15 cellular contexts compared by ENCODE assay signal in the genomic region with DNA sequence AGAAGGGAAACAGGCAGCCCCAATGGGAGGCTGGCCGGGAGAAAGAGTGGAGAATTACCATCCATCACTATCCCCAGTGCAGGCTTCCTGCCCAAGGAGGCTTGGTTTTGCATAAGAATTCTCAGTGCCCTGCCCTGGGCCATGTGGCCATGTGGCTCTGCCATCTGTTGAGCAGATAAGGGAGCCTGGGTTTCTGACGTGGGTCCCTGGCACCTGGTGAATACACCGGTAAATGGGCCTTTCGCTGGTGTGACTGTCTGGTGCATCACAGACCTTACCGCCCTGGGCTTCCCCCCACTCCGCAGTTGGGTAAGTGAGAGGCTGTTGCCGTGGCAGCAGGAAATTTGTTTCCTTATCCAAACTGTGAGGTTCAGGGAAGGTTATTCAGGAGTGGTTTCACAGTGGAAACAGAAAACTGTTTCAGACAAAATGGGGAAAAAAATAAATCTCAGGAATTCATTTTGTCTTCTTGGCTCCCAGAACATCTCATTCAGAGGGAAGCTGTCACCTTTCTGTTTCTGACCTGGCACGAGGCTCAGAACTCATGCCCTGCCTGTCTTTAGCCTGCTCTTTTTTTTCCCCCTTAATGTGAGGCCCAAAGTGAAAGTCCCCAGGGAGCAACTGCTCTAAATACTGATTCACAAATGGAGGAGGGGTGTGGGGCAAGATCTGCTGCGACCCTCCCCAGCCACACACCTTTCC. TPM values are rescaled to one million over a fixed set of nuclear protein-coding genes. Genes with fewer than 3 reads are reported as not detected.
DNase-seq lines count a peak whose midpoint lies in the region; ATAC-seq and TF ChIP-seq lines count a peak whose summit lies in the region.
"Had no signal": no experiment of that assay in that cellular context is flagged by ENCODE, and none has a peak within 500 bp of the region (broad histone marks: within the 10 kb centered on the region; RNA-seq: fewer than 3 reads in every experiment).

No MANE protein-coding gene starts in this region.

- no peak overlapping the region for H3K9ac ChIP-seq in endodermal cell (ENCODE audit: extremely low read depth, low read length, poor library complexity, severe bottlenecking)
- H3K9ac ChIP-seq in smooth muscle cell (ENCODE audit: low read depth) = no peak overlapping the region
- H3K9ac ChIP-seq: KMS-11 had no signal

- H3K4me3 Mint-ChIP-seq in endodermal cell (no peak overlapping the region), naive B cell (no peak overlapping the region)
- no peak overlapping the region for H3K4me3 Mint-ChIP-seq in naive thymus-derived CD4-positive, alpha-beta T cell
- H3K4me3 Mint-ChIP-seq in stimulated activated effector memory CD8-positive, alpha-beta T cell treated with anti-CD3 and anti-CD28 coated beads, Interleukin-12 subunit alpha, Interleukin-12 subunit beta, amount 100 ng/mL, for 72 hours = no peak overlapping the region
- H3K4me3 Mint-ChIP-seq: CD4-positive, alpha-beta memory T cell; naive thymus-derived CD8-positive, alpha-beta T cell had no signal

- no peaks in the 10 kb centered on the region for H3K79me2 ChIP-seq in smooth muscle cell (ENCODE audit: low read depth)

- ATAC-seq in naive B cell (ENCODE audit: low read depth in 2 of 2) = peak; percentile 54 to 82
- ATAC-seq in naive thymus-derived CD4-positive, alpha-beta T cell = no peak
- no peak for ATAC-seq in stimulated activated effector memory CD8-positive, alpha-beta T cell treated with anti-CD3 and anti-CD28 coated beads, Interleukin-12 subunit alpha, Interleukin-12 subunit beta, amount 100 ng/mL, for 72 hours
- ATAC-seq: naive thymus-derived CD8-positive, alpha-beta T cell had no signal

- H4K20me1 ChIP-seq in smooth muscle cell (ENCODE audit: low read depth) = no peaks in the 10 kb centered on the region

- H3K36me3 ChIP-seq in endodermal cell (ENCODE audit: control insufficient read depth, insufficient read depth, low read length) (no peaks in the 10 kb centered on the region), smooth muscle cell (ENCODE audit: low read depth) (no peaks in the 10 kb centered on the region)
- H3K36me3 ChIP-seq in naive thymus-derived CD4-positive, alpha-beta T cell (ENCODE audit: control insufficient read depth in 2 of 3, insufficient read depth in 3 of 3, low read length in 3 of 3) = no peaks in the 10 kb centered on the region

- H3F3A ChIP-seq in smooth muscle cell (ENCODE audit: low read depth) = peaks cover 2% of the 10 kb centered on the region

- H3K27ac Mint-ChIP-seq in endodermal cell (peak overlapping the region; percentile 19), naive B cell (no peak overlapping the region)
- no peak overlapping the region for H3K27ac Mint-ChIP-seq in naive thymus-derived CD4-positive, alpha-beta T cell
- H3K27ac Mint-ChIP-seq in stimulated activated effector memory CD8-positive, alpha-beta T cell treated with anti-CD3 and anti-CD28 coated beads, Interleukin-12 subunit alpha, Interleukin-12 subunit beta, amount 100 ng/mL, for 72 hours = no peak overlapping the region
- H3K27ac Mint-ChIP-seq: CD4-positive, alpha-beta memory T cell; naive thymus-derived CD8-positive, alpha-beta T cell had no signal

- peaks cover 38% of the 10 kb centered on the region for H3K4me1 Mint-ChIP-seq in endodermal cell
- peaks cover 0 to 10% (median 6%) of the 10 kb centered on the region in 3 donors for H3K4me1 Mint-ChIP-seq in naive B cell
- peaks cover 0 to 10% (median 8%) of the 10 kb centered on the region in 7 donors for H3K4me1 Mint-ChIP-seq in naive thymus-derived CD4-positive, alpha-beta T cell
- peaks cover 6% of the 10 kb centered on the region for H3K4me1 Mint-ChIP-seq in stimulated activated effector memory CD8-positive, alpha-beta T cell treated with anti-CD3 and anti-CD28 coated beads, Interleukin-12 subunit alpha, Interleukin-12 subunit beta, amount 100 ng/mL, for 72 hours

- intact Hi-C loops in naive thymus-derived CD4-positive, alpha-beta T cell (cut with micrococcal nuclease) = no loop called here

- POLR2A ChIA-PET in naive thymus-derived CD4-positive, alpha-beta T cell (lab: Charles Lee) = no interaction called here

- WGBS in endodermal cell (ENCODE audit: insufficient coverage in 1 of 2, insufficient read length in 1 of 2), 2 experiments = 53 to 73% methylated on average over 3 to 9 of the region's 9 CpGs
- 60% methylated on average over 9 of the region's 9 CpGs for WGBS in smooth muscle cell (ENCODE audit: low lambda C conversion rate)

- H3K4me3 ChIP-seq in endodermal cell (ENCODE audit: low read length) (no peak overlapping the region), smooth muscle cell (no peak overlapping the region)
- H3K4me3 ChIP-seq in naive thymus-derived CD4-positive, alpha-beta T cell (ENCODE audit: low read length) = no peak overlapping the region

- H3K4me1 ChIP-seq in endodermal cell (ENCODE audit: control insufficient read depth, insufficient read depth, low read length) (peaks cover 30% of the 10 kb centered on the region), smooth muscle cell (ENCODE audit: low read depth) (peaks cover 24% of the 10 kb centered on the region)
- H3K4me1 ChIP-seq in naive thymus-derived CD4-positive, alpha-beta T cell (ENCODE audit: control insufficient read depth in 2 of 2, insufficient read depth in 2 of 2, low read length in 2 of 2) = no peaks in the 10 kb centered on the region

- no peak overlapping the region for H2AFZ ChIP-seq in smooth muscle cell (ENCODE audit: low read depth)

- H3K4me2 ChIP-seq in smooth muscle cell = no peak overlapping the region
- H3K4me2 ChIP-seq: KMS-11 had no signal

- H3K36me3 Mint-ChIP-seq in endodermal cell (ENCODE audit: low read depth) (no peaks in the 10 kb centered on the region), naive B cell (no peaks in the 10 kb centered on the region)
- no peaks in the 10 kb centered on the region for H3K36me3 Mint-ChIP-seq in naive thymus-derived CD4-positive, alpha-beta T cell
- no peaks in the 10 kb centered on the region for H3K36me3 Mint-ChIP-seq in stimulated activated effector memory CD8-positive, alpha-beta T cell treated with anti-CD3 and anti-CD28 coated beads, Interleukin-12 subunit alpha, Interleukin-12 subunit beta, amount 100 ng/mL, for 72 hours
- H3K36me3 Mint-ChIP-seq: CD4-positive, alpha-beta memory T cell; naive thymus-derived CD8-positive, alpha-beta T cell had no signal

- CTCF ChIA-PET in naive thymus-derived CD4-positive, alpha-beta T cell (lab: Charles Lee) = no interaction called here

- TF ChIP-seq CTCF in endodermal cell (conservative IDR thresholded peaks at IDR 0.05) (no peak), smooth muscle cell (IDR thresholded peaks at IDR 0.05; ENCODE audit: borderline replicate concordance, insufficient read depth, poor library complexity, severe bottlenecking) (no peak)

- DNase-seq in ELF-1 (ENCODE audit: low read depth, low spot score) (peak; percentile 59), NCI-H226 (peak; percentile 20), endodermal cell (peak; percentile 67), naive B cell (no peak), smooth muscle cell (lab: John Stamatoyannopoulos, UW; ENCODE audit: unreplicated experiment) (no peak)
- DNase-seq in activated CD4-positive, alpha-beta T cell treated with anti-CD3 and anti-CD28 coated beads, Interleukin-2, amount 50 U/mL, for 48 hours = no peak
- no peak for DNase-seq in naive thymus-derived CD4-positive, alpha-beta T cell
- DNase-seq in stimulated activated effector memory CD8-positive, alpha-beta T cell treated with anti-CD3 and anti-CD28 coated beads, Interleukin-12 subunit alpha, Interleukin-12 subunit beta, amount 100 ng/mL, for 72 hours (ENCODE audit: low spot score in 2 of 2) = no peak
- DNase-seq: activated CD4-positive, CD25-positive, alpha-beta regulatory T cell; activated T-cell treated with anti-CD3 and anti-CD28 coated beads, Interleukin-2, amount 50 U/mL, for 48 hours; CD4-positive, alpha-beta memory T cell; naive thymus-derived CD8-positive, alpha-beta T cell; NCI-H2227 treated with DMSO at 0.1 percent for 48 hours; SIG-M5 had no signal

- no peaks in the 10 kb centered on the region for H3K9me3 ChIP-seq in endodermal cell (ENCODE audit: control insufficient read depth, low read length)
- H3K9me3 ChIP-seq in naive thymus-derived CD4-positive, alpha-beta T cell (ENCODE audit: control insufficient read depth in 2 of 3, low read length in 3 of 3) = no peaks in the 10 kb centered on the region
- no peaks in the 10 kb centered on the region for H3K9me3 ChIP-seq in smooth muscle cell (replicated peaks; ENCODE audit: low read depth)

- H3K27ac ChIP-seq in endodermal cell (ENCODE audit: low read depth, low read length) (no peak overlapping the region), smooth muscle cell (ENCODE audit: low read depth) (no peak overlapping the region)
- H3K27ac ChIP-seq in naive thymus-derived CD4-positive, alpha-beta T cell (ENCODE audit: low read depth, low read length) = no peak overlapping the region
- H3K27ac ChIP-seq: KMS-11 had no signal

- H3K27me3 Mint-ChIP-seq in endodermal cell (ENCODE audit: insufficient read depth) (peaks cover 28% of the 10 kb centered on the region), naive B cell (peaks cover 0 to 4% (median 0%) of the 10 kb centered on the region in 3 donors)
- peaks cover 0 to 14% (median 0%) of the 10 kb centered on the region in 5 donors for H3K27me3 Mint-ChIP-seq in naive thymus-derived CD4-positive, alpha-beta T cell

- H3K27me3 ChIP-seq in endodermal cell (ENCODE audit: control insufficient read depth, insufficient read depth, low read length, poor library complexity, severe bottlenecking) (peaks cover 24% of the 10 kb centered on the region), smooth muscle cell (ENCODE audit: low read depth) (no peaks in the 10 kb centered on the region)
- H3K27me3 ChIP-seq in naive thymus-derived CD4-positive, alpha-beta T cell (ENCODE audit: control insufficient read depth in 2 of 2, insufficient read depth in 2 of 2, low read length in 2 of 2) = no peaks in the 10 kb centered on the region

- H3K9me3 Mint-ChIP-seq in endodermal cell = no peaks in the 10 kb centered on the region
- H3K9me3 Mint-ChIP-seq in naive B cell = peaks cover 0 to 2% (median 0%) of the 10 kb centered on the region in 7 donors
- no peaks in the 10 kb centered on the region for H3K9me3 Mint-ChIP-seq in naive thymus-derived CD4-positive, alpha-beta T cell
- no peaks in the 10 kb centered on the region for H3K9me3 Mint-ChIP-seq in stimulated activated effector memory CD8-positive, alpha-beta T cell treated with anti-CD3 and anti-CD28 coated beads, Interleukin-12 subunit alpha, Interleukin-12 subunit beta, amount 100 ng/mL, for 72 hours

RNA-seq across cellular contexts. Expression of a gene that starts 54.7 kb away (rescaled TPM):
- total RNA-seq in endodermal cell (under 1 TPM in 1 of 2 donors, not detected in 1; 0.24 TPM), smooth muscle cell (not detected in 2 replicates)
- 9.9 TPM for polyA plus RNA-seq in endodermal cell (2013, experiment 1 of 2)
- polyA plus RNA-seq in endodermal cell (2013, experiment 2 of 2) = 7.0 TPM
- polyA plus RNA-seq in naive B cell (ENCODE audit: low read depth in 6 of 6) (1 to 10 TPM in 1 of 6 donors, under 1 TPM in 5; 0.33 to 1.0 (median 0.47) TPM), smooth muscle cell (0.20 and 0.31 TPM in 2 replicates)
- under 1 TPM in 3 of 5 experiments, not detected in 2; 0.21 to 0.71 (median 0.39) TPM for total RNA-seq in naive thymus-derived CD4-positive, alpha-beta T cell
- polyA plus RNA-seq in naive thymus-derived CD4-positive, alpha-beta T cell = under 1 TPM; 0.13 to 0.21 TPM
- total RNA-seq: CD4-positive, alpha-beta memory T cell; naive thymus-derived CD8-positive, alpha-beta T cell had no signal

Comparison
In these comparisons a context has a peak if more than half of its experiments do, and no peak if none do; other contexts are left out.
1. DNase-seq: peak in ELF-1 (single experiment), NCI-H226 (single experiment) and endodermal cell (single experiment); none in naive B cell (single experiment), activated CD4-positive, alpha-beta T cell treated with anti-CD3 and anti-CD28 coated beads, Interleukin-2, amount 50 U/mL, for 48 hours (0 of 2), naive thymus-derived CD4-positive, alpha-beta T cell (0 of 9), smooth muscle cell (single experiment) and stimulated activated effector memory CD8-positive, alpha-beta T cell treated with anti-CD3 and anti-CD28 coated beads, Interleukin-12 subunit alpha, Interleukin-12 subunit beta, amount 100 ng/mL, for 72 hours (0 of 2).
2. ATAC-seq: peak in naive B cell (2 of 2); none in naive thymus-derived CD4-positive, alpha-beta T cell (single experiment) and stimulated activated effector memory CD8-positive, alpha-beta T cell treated with anti-CD3 and anti-CD28 coated beads, Interleukin-12 subunit alpha, Interleukin-12 subunit beta, amount 100 ng/mL, for 72 hours (single experiment).